ENCODE assay signal across 20 cellular contexts in genomic region chr15:96171842-96172241, GRCh38.
DNase-seq lines count a peak whose midpoint lies in the region; ATAC-seq and TF ChIP-seq lines count a peak whose summit lies in the region.
"Had no signal": no experiment of that assay in that cellular context is flagged by ENCODE, and none has a peak within 500 bp of the region (broad histone marks: within the 10 kb centered on the region; RNA-seq: fewer than 3 reads in every experiment).

No MANE protein-coding gene starts in this region.

- H3K27me3 Mint-ChIP-seq in CD4-positive, alpha-beta T cell = peaks cover 20% of the 10 kb centered on the region
- H3K27me3 Mint-ChIP-seq: activated naive CD8-positive, alpha-beta T cell treated with anti-CD3 and anti-CD28 coated beads, Interleukin-2, amount 10 ng/mL, durations not matched to agents 7 days and 5 days had no signal

- H3K4me1 Mint-ChIP-seq in CD4-positive, alpha-beta T cell (ENCODE audit: low read depth) = no peaks in the 10 kb centered on the region
- H3K4me1 Mint-ChIP-seq: activated naive CD8-positive, alpha-beta T cell treated with anti-CD3 and anti-CD28 coated beads, Interleukin-2, amount 10 ng/mL, durations not matched to agents 7 days and 5 days; naive thymus-derived CD8-positive, alpha-beta T cell had no signal

- POLR2A ChIA-PET in CD4-positive, alpha-beta T cell (lab: Charles Lee) = no interaction called here

- H3K4me1 ChIP-seq in ectodermal cell (ENCODE audit: control insufficient read depth, insufficient read depth, low read length) (peaks cover 27% of the 10 kb centered on the region), stomach (peaks cover 18 to 47% (median 28%) of the 10 kb centered on the region in 4 donors), colonic mucosa (no peaks in the 10 kb centered on the region), breast epithelium (no peaks in the 10 kb centered on the region)
- H3K4me1 ChIP-seq: suprapubic skin had no signal

- intact Hi-C loops in stomach (cut with DNase I; ENCODE audit: low total_unique reads) (no loop called here), colonic mucosa (cut with DNase I) (no loop called here), breast epithelium (cut with DNase I; ENCODE audit: low total_unique reads) (no loop called here)
- intact Hi-C loops in CD4-positive, alpha-beta T cell (cut with DNase I, micrococcal nuclease) = no loop called here

- H3K9ac ChIP-seq in colonic mucosa (ENCODE audit: low read depth in 2 of 2, low read length in 2 of 2) = no peak overlapping the region

- peaks cover 3% of the 10 kb centered on the region for H3K9me3 Mint-ChIP-seq in CD4-positive, alpha-beta T cell
- H3K9me3 Mint-ChIP-seq: activated naive CD8-positive, alpha-beta T cell treated with anti-CD3 and anti-CD28 coated beads, Interleukin-2, amount 10 ng/mL, durations not matched to agents 7 days and 5 days had no signal

- no peaks in the 10 kb centered on the region for H3K36me3 Mint-ChIP-seq in CD4-positive, alpha-beta T cell (ENCODE audit: low read depth)
- H3K36me3 Mint-ChIP-seq: activated naive CD8-positive, alpha-beta T cell treated with anti-CD3 and anti-CD28 coated beads, Interleukin-2, amount 10 ng/mL, durations not matched to agents 7 days and 5 days; naive thymus-derived CD8-positive, alpha-beta T cell had no signal

- WGBS in ectodermal cell, 2 experiments = 39 to 52% methylated on average over 4 of the region's 4 CpGs
- WGBS in stomach, 5 donors = 12 to 36% (median 26%) methylated on average over 4 of the region's 4 CpGs

- no peak for TF ChIP-seq POLR2A in stomach (IDR thresholded peaks at IDR 0.05)
- TF ChIP-seq POLR2A in breast epithelium (IDR thresholded peaks at IDR 0.05) = no peak

- TF ChIP-seq EP300 in stomach (IDR thresholded peaks at IDR 0.05) = no peak

- H3K27ac Mint-ChIP-seq in CD4-positive, alpha-beta T cell = no peak overlapping the region
- H3K27ac Mint-ChIP-seq: activated naive CD8-positive, alpha-beta T cell treated with anti-CD3 and anti-CD28 coated beads, Interleukin-2, amount 10 ng/mL, durations not matched to agents 7 days and 5 days; naive thymus-derived CD8-positive, alpha-beta T cell had no signal

- H3K36me3 ChIP-seq in ectodermal cell (ENCODE audit: control insufficient read depth, insufficient read depth, low read length) = no peaks in the 10 kb centered on the region
- H3K36me3 ChIP-seq in stomach = no peaks in the 10 kb centered on the region
- no peaks in the 10 kb centered on the region for H3K36me3 ChIP-seq in colonic mucosa
- H3K36me3 ChIP-seq in breast epithelium = no peaks in the 10 kb centered on the region
- H3K36me3 ChIP-seq: HAP-1, lower lobe of right lung, suprapubic skin had no signal

- H3K4me3 ChIP-seq in ectodermal cell (ENCODE audit: insufficient read depth, low read depth, low read length) = no peak overlapping the region
- H3K4me3 ChIP-seq in stomach = no peak overlapping the region
- no peak overlapping the region for H3K4me3 ChIP-seq in colonic mucosa
- no peak overlapping the region for H3K4me3 ChIP-seq in breast epithelium
- H3K4me3 ChIP-seq: HAP-1, lower lobe of right lung, suprapubic skin had no signal

- no peaks in the 10 kb centered on the region for H3K9me3 ChIP-seq in ectodermal cell (ENCODE audit: control insufficient read depth, low read length)
- H3K9me3 ChIP-seq in stomach = no peaks in the 10 kb centered on the region
- H3K9me3 ChIP-seq in colonic mucosa = no peaks in the 10 kb centered on the region
- H3K9me3 ChIP-seq in CD4-positive, alpha-beta T cell (ENCODE audit: control insufficient read depth, low read length) = no peaks in the 10 kb centered on the region
- H3K9me3 ChIP-seq in breast epithelium = no peaks in the 10 kb centered on the region
- H3K9me3 ChIP-seq: HAP-1, lower lobe of right lung, suprapubic skin had no signal

- no peak overlapping the region for H3K4me3 Mint-ChIP-seq in CD4-positive, alpha-beta T cell
- H3K4me3 Mint-ChIP-seq: activated naive CD8-positive, alpha-beta T cell treated with anti-CD3 and anti-CD28 coated beads, Interleukin-2, amount 10 ng/mL, durations not matched to agents 7 days and 5 days; naive thymus-derived CD8-positive, alpha-beta T cell had no signal

- TF ChIP-seq CTCF in stomach (IDR thresholded peaks at IDR 0.05) (no peak), colonic mucosa (IDR thresholded peaks at IDR 0.05) (no peak), breast epithelium (IDR thresholded peaks at IDR 0.05) (no peak)
- no peak for TF ChIP-seq CTCF in CD4-positive, alpha-beta T cell (IDR thresholded peaks at IDR 0.05)

- peak overlapping the region; percentile 66 for H3K27ac ChIP-seq in ectodermal cell (ENCODE audit: insufficient read depth, low read depth, low read length, poor library complexity, severe bottlenecking)
- H3K27ac ChIP-seq in stomach = peak overlapping the region; percentile 72 to 93 (median 77)
- H3K27ac ChIP-seq in colonic mucosa = no peak overlapping the region
- H3K27ac ChIP-seq in CD4-positive, alpha-beta T cell (ENCODE audit: low read depth, low read length) = no peak overlapping the region
- no peak overlapping the region for H3K27ac ChIP-seq in breast epithelium
- H3K27ac ChIP-seq: lower lobe of right lung, suprapubic skin had no signal

- CTCF ChIA-PET in CD4-positive, alpha-beta T cell (lab: Charles Lee) = no interaction called here

- peak; percentile 36 for DNase-seq in HuH-7.5 (ENCODE audit: low spot score)
- peak; percentile 89 for DNase-seq in left kidney (ENCODE audit: low read depth, low spot score)
- DNase-seq in stomach = no peak
- DNase-seq in colonic mucosa = no peak
- DNase-seq in CD4-positive, alpha-beta T cell = no peak
- no peak for DNase-seq in breast epithelium (ENCODE audit: low spot score in 2 of 2)
- DNase-seq: activated CD4-positive, alpha-beta T cell treated with anti-CD3 and anti-CD28 coated beads, Interleukin-2, amount 50 U/mL, for 4 hours; activated naive CD8-positive, alpha-beta T cell treated with anti-CD3 and anti-CD28 coated beads, Interleukin-2, amount 10 ng/mL, durations not matched to agents 7 days and 5 days; activated T-cell treated with anti-CD3 and anti-CD28 coated beads, Interleukin-2, amount 50 U/mL, for 48 hours; DND-41; lower lobe of right lung; naive thymus-derived CD8-positive, alpha-beta T cell; NCI-H2081; NCI-H524 treated with DMSO at 0.1 percent for 48 hours; OCI-M1; retina; stimulated activated CD4-positive, alpha-beta T cell treated with anti-CD3 and anti-CD28 coated beads, Interleukin-1b, Interleukin-23, amount 100 ng/mL, for 48 hours had no signal

- ATAC-seq in CD4-positive, alpha-beta T cell (ENCODE audit: poor library complexity) = no peak
- ATAC-seq: naive thymus-derived CD8-positive, alpha-beta T cell had no signal

- H3K27me3 ChIP-seq in ectodermal cell (ENCODE audit: control insufficient read depth, insufficient read depth, low read length, poor library complexity, severe bottlenecking) (no peaks in the 10 kb centered on the region), stomach (no peaks in the 10 kb centered on the region), colonic mucosa (no peaks in the 10 kb centered on the region), breast epithelium (no peaks in the 10 kb centered on the region)
- H3K27me3 ChIP-seq in CD4-positive, alpha-beta T cell (ENCODE audit: control insufficient read depth, insufficient read depth, low read length) = no peaks in the 10 kb centered on the region
- H3K27me3 ChIP-seq: suprapubic skin had no signal

Comparison
In these comparisons a context has a peak if more than half of its experiments do, and no peak if none do; other contexts are left out.
1. DNase-seq: peak in HuH-7.5 (single experiment) and left kidney (single experiment); none in stomach (single experiment), colonic mucosa (single experiment), CD4-positive, alpha-beta T cell (0 of 10) and breast epithelium (0 of 2).
2. H3K27ac ChIP-seq: peak in ectodermal cell (single experiment) and stomach (5 of 5); none in colonic mucosa (single experiment), CD4-positive, alpha-beta T cell (single experiment) and breast epithelium (0 of 2).